ENCODE assay signal across 15 cellular contexts in the genomic region with DNA sequence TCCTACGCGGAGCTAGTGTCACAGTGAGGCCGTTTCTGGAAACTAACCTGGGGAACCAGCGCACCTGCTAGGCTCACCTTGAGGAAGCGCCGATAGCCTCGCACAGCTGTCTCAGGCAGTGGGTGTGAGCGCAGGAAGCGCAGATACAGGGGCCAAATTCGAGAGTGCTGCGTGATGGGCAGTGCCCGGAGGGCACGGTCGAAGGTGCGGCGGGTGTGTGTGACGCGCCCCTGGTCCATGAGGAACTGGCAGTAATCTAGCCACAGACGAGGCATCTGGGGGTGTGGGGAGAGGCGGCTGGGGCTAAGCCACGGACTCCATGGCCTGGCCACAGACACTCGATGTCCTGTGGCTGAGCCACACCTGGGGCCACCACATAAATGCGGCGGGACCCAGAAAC. TPM values are rescaled to one million over a fixed set of nuclear protein-coding genes. Genes with fewer than 3 reads are reported as not detected.
DNase-seq lines count a peak whose midpoint lies in the region; ATAC-seq and TF ChIP-seq lines count a peak whose summit lies in the region.
"Had no signal": no experiment of that assay in that cellular context is flagged by ENCODE, and none has a peak within 500 bp of the region (broad histone marks: within the 10 kb centered on the region; RNA-seq: fewer than 3 reads in every experiment).

No MANE protein-coding gene starts in this region.

- H3K27me3 Mint-ChIP-seq in activated naive CD8-positive, alpha-beta T cell, result no peaks in the 10 kb centered on the region
- H3K27me3 Mint-ChIP-seq in activated naive CD8-positive, alpha-beta T cell treated with anti-CD3 and anti-CD28 coated beads for 36 hours, result no peaks in the 10 kb centered on the region
- no peaks in the 10 kb centered on the region for H3K27me3 Mint-ChIP-seq in activated naive CD8-positive, alpha-beta T cell treated with anti-CD3 and anti-CD28 coated beads, Interleukin-2, amount 50 U/mL, for 24 hours
- H3K27me3 Mint-ChIP-seq in nephron (ENCODE audit: low read depth), result no peaks in the 10 kb centered on the region

- H3K27ac Mint-ChIP-seq in activated naive CD8-positive, alpha-beta T cell, result no peak overlapping the region
- no peak overlapping the region for H3K27ac Mint-ChIP-seq in activated naive CD8-positive, alpha-beta T cell treated with anti-CD3 and anti-CD28 coated beads for 36 hours
- no peak overlapping the region for H3K27ac Mint-ChIP-seq in activated naive CD8-positive, alpha-beta T cell treated with anti-CD3 and anti-CD28 coated beads, Interleukin-2, amount 50 U/mL, for 24 hours
- H3K27ac Mint-ChIP-seq in nephron, result no peak overlapping the region

- peaks cover 2% of the 10 kb centered on the region for H3K36me3 Mint-ChIP-seq in activated naive CD8-positive, alpha-beta T cell
- peaks cover 9% of the 10 kb centered on the region for H3K36me3 Mint-ChIP-seq in activated naive CD8-positive, alpha-beta T cell treated with anti-CD3 and anti-CD28 coated beads for 36 hours
- peaks cover 14% of the 10 kb centered on the region for H3K36me3 Mint-ChIP-seq in activated naive CD8-positive, alpha-beta T cell treated with anti-CD3 and anti-CD28 coated beads, Interleukin-2, amount 50 U/mL, for 24 hours (ENCODE audit: low read depth)
- peaks cover 16% of the 10 kb centered on the region for H3K36me3 Mint-ChIP-seq in nephron (ENCODE audit: low read depth)

- peaks cover 38% of the 10 kb centered on the region for H3K4me1 Mint-ChIP-seq in activated naive CD8-positive, alpha-beta T cell (ENCODE audit: low read depth)
- H3K4me1 Mint-ChIP-seq in activated naive CD8-positive, alpha-beta T cell treated with anti-CD3 and anti-CD28 coated beads for 36 hours, result peaks cover 24% of the 10 kb centered on the region
- peaks cover 36% of the 10 kb centered on the region for H3K4me1 Mint-ChIP-seq in activated naive CD8-positive, alpha-beta T cell treated with anti-CD3 and anti-CD28 coated beads, Interleukin-2, amount 50 U/mL, for 24 hours
- H3K4me1 Mint-ChIP-seq in nephron, result peaks cover 21% of the 10 kb centered on the region

- no peak for ATAC-seq in activated naive CD8-positive, alpha-beta T cell treated with anti-CD3 and anti-CD28 coated beads, Interleukin-2, amount 50 U/mL, for 24 hours
- ATAC-seq: Panc1 had no signal

- H3K9me3 Mint-ChIP-seq in activated naive CD8-positive, alpha-beta T cell (ENCODE audit: low read depth), result no peaks in the 10 kb centered on the region
- H3K9me3 Mint-ChIP-seq in activated naive CD8-positive, alpha-beta T cell treated with anti-CD3 and anti-CD28 coated beads for 36 hours, result no peaks in the 10 kb centered on the region
- no peaks in the 10 kb centered on the region for H3K9me3 Mint-ChIP-seq in activated naive CD8-positive, alpha-beta T cell treated with anti-CD3 and anti-CD28 coated beads, Interleukin-2, amount 50 U/mL, for 24 hours
- no peaks in the 10 kb centered on the region for H3K9me3 Mint-ChIP-seq in nephron

- peak overlapping the region; percentile 57 for H3K4me3 Mint-ChIP-seq in activated naive CD8-positive, alpha-beta T cell
- H3K4me3 Mint-ChIP-seq in activated naive CD8-positive, alpha-beta T cell treated with anti-CD3 and anti-CD28 coated beads for 36 hours, result no peak overlapping the region
- peak overlapping the region; percentile 26 for H3K4me3 Mint-ChIP-seq in activated naive CD8-positive, alpha-beta T cell treated with anti-CD3 and anti-CD28 coated beads, Interleukin-2, amount 50 U/mL, for 24 hours
- H3K4me3 Mint-ChIP-seq in nephron, result peak overlapping the region; percentile 51 to 95 (median 94)

- no peak overlapping the region for H3K4me3 ChIP-seq in coronary artery

- TF ChIP-seq CTCF in nephron (IDR thresholded peaks at IDR 0.05; ENCODE audit: unreplicated experiment in 3 of 3) (no peak), coronary artery (IDR thresholded peaks at IDR 0.05) (no peak)

- no peak overlapping the region for H3K27ac ChIP-seq in coronary artery

- DNase-seq in activated naive CD8-positive, alpha-beta T cell treated with anti-CD3 and anti-CD28 coated beads for 36 hours, result no peak
- no peak for DNase-seq in activated naive CD8-positive, alpha-beta T cell treated with anti-CD3 and anti-CD28 coated beads, Interleukin-2, amount 50 U/mL, for 24 hours
- DNase-seq in coronary artery (ENCODE audit: low spot score), result no peak
- no peak for DNase-seq in NCI-H2196 (lab: John Stamatoyannopoulos, UW; ENCODE audit: unreplicated experiment)
- no peak for DNase-seq in stimulated activated CD4-positive, alpha-beta T cell treated with anti-CD3 and anti-CD28 coated beads, Interleukin-4, amount 100 ng/mL, for 24 hours
- DNase-seq: BE2C, Kasumi-1, NCI-H1417, NCI-H1930, NCI-H510A treated with DMSO at 0.1 percent for 48 hours, Right ventricle myocardium superior had no signal

RNA-seq across cellular contexts. Expression of a gene that starts 2.2 kb away (rescaled TPM):
- 10 to 100 TPM; 44.0 to 45.8 TPM for total RNA-seq in activated naive CD8-positive, alpha-beta T cell treated with anti-CD3 and anti-CD28 coated beads for 36 hours

RNA-seq across cellular contexts. Expression of a gene that starts 2.4 kb away (rescaled TPM):
- total RNA-seq in activated naive CD8-positive, alpha-beta T cell treated with anti-CD3 and anti-CD28 coated beads for 36 hours, result 10 to 100 TPM; 83.7 to 86.0 TPM

RNA-seq across cellular contexts. Expression of a gene that starts 6.4 kb away (rescaled TPM):
- 1 to 10 TPM in 1 of 2 experiments, under 1 TPM in 1; 0.99 to 1.4 TPM for total RNA-seq in activated naive CD8-positive, alpha-beta T cell treated with anti-CD3 and anti-CD28 coated beads for 36 hours
- total RNA-seq: H4 had no signal

RNA-seq across cellular contexts. Expression of a gene that starts 9.7 kb away (rescaled TPM):
- total RNA-seq in activated naive CD8-positive, alpha-beta T cell treated with anti-CD3 and anti-CD28 coated beads for 36 hours, result 10 to 100 TPM; 73.3 to 73.5 TPM

RNA-seq across cellular contexts. Expression of a gene that starts 31.5 kb away (rescaled TPM):
- under 1 TPM; 0.50 to 0.52 TPM for total RNA-seq in activated naive CD8-positive, alpha-beta T cell treated with anti-CD3 and anti-CD28 coated beads for 36 hours
